In the genomic region with DNA sequence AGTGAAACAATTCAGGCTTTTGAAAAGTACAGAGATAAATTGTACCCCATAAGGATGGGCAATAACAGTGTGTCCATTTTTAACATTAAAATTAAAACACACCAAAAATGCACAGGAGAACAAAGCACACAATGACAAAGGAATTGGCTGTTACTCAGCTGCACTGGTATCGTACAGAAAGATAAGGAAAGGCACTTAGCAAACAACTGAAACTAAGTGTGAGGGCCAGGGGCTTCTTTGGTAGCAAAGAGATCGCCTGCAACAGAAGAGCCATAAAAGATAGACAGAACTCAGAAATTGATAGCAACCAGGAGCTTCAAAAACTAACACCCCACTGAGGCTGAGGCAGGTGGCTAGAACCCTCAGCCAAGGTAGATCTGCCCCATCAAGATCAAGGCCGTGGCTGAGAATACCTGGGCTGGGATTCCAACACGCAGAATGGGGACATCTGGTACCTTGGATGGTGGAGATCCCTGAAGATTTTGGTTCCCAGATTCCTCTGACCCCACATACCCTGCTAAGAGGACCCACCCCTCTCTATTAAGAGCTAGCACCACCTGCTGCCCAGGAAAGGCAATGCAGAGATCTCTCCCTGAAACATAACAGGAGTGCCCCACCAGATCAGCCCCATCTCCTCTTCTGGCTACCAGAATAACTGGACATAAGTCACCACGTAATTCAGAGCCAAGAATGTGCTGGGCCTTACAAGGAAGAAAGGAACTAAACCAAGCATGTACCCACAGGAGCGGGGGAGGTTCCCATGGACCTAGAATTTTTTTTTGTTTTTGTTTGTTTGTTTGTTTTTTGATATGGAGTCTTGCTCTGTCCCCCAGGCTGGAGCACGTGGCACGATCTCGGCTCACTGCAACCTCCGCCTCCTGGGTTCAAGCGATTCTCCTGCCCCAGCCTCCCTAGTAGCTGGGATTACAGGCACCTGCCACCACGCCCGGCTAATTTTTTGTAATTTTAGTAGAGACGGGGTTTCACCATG, we compare ENCODE assay signal across 8 cellular contexts. TPM values are rescaled to one million over a fixed set of nuclear protein-coding genes. Genes with fewer than 3 reads are reported as not detected.
A peak's percentile ranks its signal among the peaks of the same experiment; 100 is the strongest.
DNase-seq lines count a peak whose midpoint lies in the region; ATAC-seq and TF ChIP-seq lines count a peak whose summit lies in the region.

No MANE protein-coding gene starts in this region.

- CTCF ChIA-PET in WTC11 (lab: Charles Lee) = interaction anchor here (0.8 to 2.2 kb wide), 12 partner anchors 16 to 367 kb away, joined by 3 to 22 read pairs (median 3); partner anchors contain the start of gene PLEKHO1

- no peak overlapping the region for H3K4me3 Mint-ChIP-seq in WTC11
- H3K4me3 Mint-ChIP-seq in effector memory CD8-positive, alpha-beta T cell = no peak overlapping the region

- peaks cover 38% of the 10 kb centered on the region for H3K4me1 Mint-ChIP-seq in WTC11
- peaks cover 8 to 13% of the 10 kb centered on the region in 2 donors for H3K4me1 Mint-ChIP-seq in effector memory CD8-positive, alpha-beta T cell (ENCODE audit: low read depth in 2 of 2)

- peaks cover 75 to 76% of the 10 kb centered on the region in 2 experiments for H3K4me1 ChIP-seq in neutrophil (ENCODE audit: control insufficient read depth in 1 of 2, insufficient read depth in 1 of 2, low read depth in 1 of 2, low read length in 1 of 2)

- H3K27me3 Mint-ChIP-seq in WTC11 (ENCODE audit: low read depth) = no peaks in the 10 kb centered on the region
- H3K27me3 Mint-ChIP-seq in effector memory CD8-positive, alpha-beta T cell = no peaks in the 10 kb centered on the region

- peak; percentile 25 for ATAC-seq in WTC11
- peak; percentile 42 for ATAC-seq in effector memory CD8-positive, alpha-beta T cell (replicated peaks)

- POLR2A ChIA-PET in WTC11 (lab: Charles Lee) = interaction anchor here (1.0 kb wide), 1 partner anchor 278 kb away, joined by 4 read pairs; a partner anchor contains a TSS

- H3K36me3 ChIP-seq in neutrophil = no peaks in the 10 kb centered on the region

- DNase-seq in NOMO-1 treated with DMSO at 0.1 percent for 48 hours (lab: John Stamatoyannopoulos, UW; ENCODE audit: unreplicated experiment) (peak; percentile 35), NOMO-1 (lab: John Stamatoyannopoulos, UW; ENCODE audit: unreplicated experiment in 2 of 2) (no peak), NCI-H1694 treated with DMSO at 0.1 percent for 48 hours (lab: John Stamatoyannopoulos, UW) (peak; percentile 80), WTC11 (ENCODE audit: low spot score) (peak; percentile 82), mucosa of gallbladder (ENCODE audit: low spot score) (no peak), LoVo (ENCODE audit: low spot score) (no peak)
- DNase-seq in effector memory CD8-positive, alpha-beta T cell = peak; percentile 32 to 35 (median 35)

- no peaks in the 10 kb centered on the region for H3K36me3 Mint-ChIP-seq in WTC11
- peaks cover 3% of the 10 kb centered on the region for H3K36me3 Mint-ChIP-seq in effector memory CD8-positive, alpha-beta T cell (ENCODE audit: insufficient read depth)

- H3K9me3 ChIP-seq in neutrophil = no peaks in the 10 kb centered on the region

- H3K27ac Mint-ChIP-seq in WTC11 = 0 out of 2 replicates have a peak overlapping the region, but pooled peaks have one; percentile 19
- H3K27ac Mint-ChIP-seq in effector memory CD8-positive, alpha-beta T cell = no peak overlapping the region

- no peaks in the 10 kb centered on the region for H3K9me3 Mint-ChIP-seq in WTC11
- no peaks in the 10 kb centered on the region for H3K9me3 Mint-ChIP-seq in effector memory CD8-positive, alpha-beta T cell

- no peaks in the 10 kb centered on the region for H3K27me3 ChIP-seq in neutrophil

- H3K4me3 ChIP-seq in neutrophil (ENCODE audit: low read depth in 1 of 2, low read length in 1 of 2) = peak overlapping the region in 1 of 2 experiments; percentile 0

- TF ChIP-seq CTCF in WTC11 (IDR thresholded peaks at IDR 0.05) (no peak), neutrophil (IDR thresholded peaks at IDR 0.05) (peak; percentile 75)

- H3K27ac ChIP-seq in neutrophil = peak overlapping the region; percentile 97

TF ChIP-seq in WTC11, 78 proteins besides CTCF, POLR2A, EP300 and RAD21:
- TF ChIP-seq, protein P1, sequence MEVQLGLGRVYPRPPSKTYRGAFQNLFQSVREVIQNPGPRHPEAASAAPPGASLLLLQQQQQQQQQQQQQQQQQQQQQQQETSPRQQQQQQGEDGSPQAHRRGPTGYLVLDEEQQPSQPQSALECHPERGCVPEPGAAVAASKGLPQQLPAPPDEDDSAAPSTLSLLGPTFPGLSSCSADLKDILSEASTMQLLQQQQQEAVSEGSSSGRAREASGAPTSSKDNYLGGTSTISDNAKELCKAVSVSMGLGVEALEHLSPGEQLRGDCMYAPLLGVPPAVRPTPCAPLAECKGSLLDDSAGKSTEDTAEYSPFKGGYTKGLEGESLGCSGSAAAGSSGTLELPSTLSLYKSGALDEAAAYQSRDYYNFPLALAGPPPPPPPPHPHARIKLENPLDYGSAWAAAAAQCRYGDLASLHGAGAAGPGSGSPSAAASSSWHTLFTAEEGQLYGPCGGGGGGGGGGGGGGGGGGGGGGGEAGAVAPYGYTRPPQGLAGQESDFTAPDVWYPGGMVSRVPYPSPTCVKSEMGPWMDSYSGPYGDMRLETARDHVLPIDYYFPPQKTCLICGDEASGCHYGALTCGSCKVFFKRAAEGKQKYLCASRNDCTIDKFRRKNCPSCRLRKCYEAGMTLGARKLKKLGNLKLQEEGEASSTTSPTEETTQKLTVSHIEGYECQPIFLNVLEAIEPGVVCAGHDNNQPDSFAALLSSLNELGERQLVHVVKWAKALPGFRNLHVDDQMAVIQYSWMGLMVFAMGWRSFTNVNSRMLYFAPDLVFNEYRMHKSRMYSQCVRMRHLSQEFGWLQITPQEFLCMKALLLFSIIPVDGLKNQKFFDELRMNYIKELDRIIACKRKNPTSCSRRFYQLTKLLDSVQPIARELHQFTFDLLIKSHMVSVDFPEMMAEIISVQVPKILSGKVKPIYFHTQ (CRISPR knock-in tag; IDR thresholded peaks at IDR 0.05) = no peak
- no peak for TF ChIP-seq ZBTB21 (CRISPR knock-in tag; IDR thresholded peaks at IDR 0.05; ENCODE audit: borderline replicate concordance)
- TF ChIP-seq MYBL2 (CRISPR knock-in tag; IDR thresholded peaks at IDR 0.05) = no peak
- no peak for TF ChIP-seq ZNF219 (CRISPR knock-in tag; IDR thresholded peaks at IDR 0.05; ENCODE audit: borderline replicate concordance)
- no peak for TF ChIP-seq ZNF232 (CRISPR knock-in tag; IDR thresholded peaks at IDR 0.05)
- 0 out of 2 replicates have a peak, but pooled peaks have one; percentile 40 for TF ChIP-seq ERG (CRISPR knock-in tag; IDR thresholded peaks at IDR 0.05)
- TF ChIP-seq PRRX2 (CRISPR knock-in tag; IDR thresholded peaks at IDR 0.05) = no peak

RNA-seq across cellular contexts. Expression of gene PLEKHO1, which starts 16.2 kb away (rescaled TPM):
- total RNA-seq in WTC11 (2021) = 23.3 to 27.0 TPM (median 25.7 TPM) in 3 replicates
- 56.4 TPM for total RNA-seq in mucosa of gallbladder

Comparison
In these comparisons a context has a peak if more than half of its experiments do, and no peak if none do; other contexts are left out.
1. DNase-seq: peak in NOMO-1 treated with DMSO at 0.1 percent for 48 hours (single experiment), NCI-H1694 treated with DMSO at 0.1 percent for 48 hours (single experiment), WTC11 (single experiment) and effector memory CD8-positive, alpha-beta T cell (3 of 3); none in NOMO-1 (0 of 2), mucosa of gallbladder (single experiment) and LoVo (single experiment).